ENCODE assay signal across 32 cellular contexts in the genomic region with DNA sequence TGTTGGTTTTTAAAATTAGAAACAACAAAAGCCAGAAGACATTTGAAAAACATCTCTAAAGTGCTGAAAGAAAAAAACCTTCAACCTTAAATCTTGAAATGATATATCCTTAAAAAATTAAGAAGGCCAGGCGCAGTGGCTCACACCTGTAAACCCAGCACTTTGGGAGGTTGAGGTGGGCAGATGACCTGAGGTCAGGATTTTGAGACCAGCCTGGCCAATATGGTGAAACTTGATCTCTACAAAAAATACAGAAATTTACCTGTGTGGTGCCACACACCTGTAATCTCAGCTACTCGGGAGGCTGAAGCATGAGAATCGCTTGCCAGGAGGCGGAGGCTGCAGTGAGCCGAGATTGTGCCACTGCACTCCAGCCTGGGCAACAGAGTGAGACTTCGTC.
"Had no signal": no experiment of that assay in that cellular context is flagged by ENCODE, and none has a peak within 500 bp of the region (broad histone marks: within the 10 kb centered on the region; RNA-seq: fewer than 3 reads in every experiment).

No MANE protein-coding gene starts in this region.

- H3K4me1 ChIP-seq: adrenal gland, ascending aorta, body of pancreas, breast epithelium had no signal

- DNase-seq: activated effector memory CD4-positive, alpha-beta T cell treated with anti-CD3 and anti-CD28 coated beads, Interleukin-2, amount 50 U/mL, for 16 hours; activated effector memory CD4-positive, alpha-beta T cell treated with Interleukin-2 at 50 U/mL for 16 hours; activated gamma-delta T cell; activated gamma-delta T cell treated with Interleukin-2 at 50 U/mL for 16 hours; activated naive CD4-positive, alpha-beta T cell; activated naive CD4-positive, alpha-beta T cell treated with anti-CD3 and anti-CD28 coated beads for 36 hours; activated naive CD4-positive, alpha-beta T cell treated with anti-CD3 and anti-CD28 coated beads, Interleukin-2, amount 10 ng/mL, durations not matched to agents 7 days and 5 days; activated naive CD4-positive, alpha-beta T cell treated with anti-CD3 and anti-CD28 coated beads, Interleukin-2, amount 50 U/mL, for 16 hours; activated naive CD4-positive, alpha-beta T cell treated with Interleukin-2 at 50 U/mL for 16 hours; activated naive CD8-positive, alpha-beta T cell treated with anti-CD3 and anti-CD28 coated beads for 36 hours; activated naive CD8-positive, alpha-beta T cell treated with anti-CD3 and anti-CD28 coated beads, Interleukin-2, amount 10 ng/mL, durations not matched to agents 7 days and 5 days; activated naive CD8-positive, alpha-beta T cell treated with anti-CD3 and anti-CD28 coated beads, Interleukin-2, amount 50 U/mL, for 24 hours; activated T-cell treated with anti-CD3 and anti-CD28 coated beads, Interleukin-2, amount 50 U/mL, for 1 hour; activated T-cell treated with anti-CD3 and anti-CD28 coated beads, Interleukin-2, amount 50 U/mL, for 24 hours; activated T-cell treated with anti-CD3 and anti-CD28 coated beads, Interleukin-2, amount 50 U/mL, for 4 hours; activated T-cell treated with anti-CD3 and anti-CD28 coated beads, Interleukin-2, amount 50 U/mL, for 48 hours; activated T-cell treated with anti-CD3 and anti-CD28 coated beads, Interleukin-2, amount 50 U/mL, for 72 hours; adrenal gland; amniotic stem cell; amygdala; anterior cingulate cortex; aorta; body of pancreas; brain microvascular endothelial cell; caudate nucleus; central memory CD4-positive, alpha-beta T cell; cerebellar nuclear complex had no signal

- H3K36me3 ChIP-seq: adrenal gland, ascending aorta, brain microvascular endothelial cell, breast epithelium, cardiac muscle cell had no signal

- H3K27ac ChIP-seq: adrenal gland, ascending aorta, body of pancreas, brain microvascular endothelial cell, breast epithelium, cardiac muscle cell had no signal

- H3K9me3 ChIP-seq: adrenal gland, ascending aorta, body of pancreas had no signal

- ATAC-seq: activated naive CD4-positive, alpha-beta T cell treated with anti-CD3 and anti-CD28 coated beads, Interleukin-2, amount 50 U/mL, for 72 hours; activated naive CD8-positive, alpha-beta T cell treated with anti-CD3 and anti-CD28 coated beads, Interleukin-2, amount 50 U/mL, for 24 hours; activated T-cell treated with anti-CD3 and anti-CD28 coated beads, Interleukin-2, amount 50 U/mL, for 4 hours; activated T-cell treated with anti-CD3 and anti-CD28 coated beads, Interleukin-2, amount 50 U/mL, for 72 hours; activated T-helper 17 cell treated with anti-CD3 and anti-CD28 coated beads, Interleukin-2, amount 50 U/mL, for 72 hours; body of pancreas had no signal

- H3K4me3 ChIP-seq: adrenal gland, ascending aorta, body of pancreas, breast epithelium, cardiac muscle cell had no signal

- H3K27me3 ChIP-seq: ascending aorta, body of pancreas, brain microvascular endothelial cell, cardiac muscle cell had no signal
